ENCODE assay signal across 7 cellular contexts in the genomic region with DNA sequence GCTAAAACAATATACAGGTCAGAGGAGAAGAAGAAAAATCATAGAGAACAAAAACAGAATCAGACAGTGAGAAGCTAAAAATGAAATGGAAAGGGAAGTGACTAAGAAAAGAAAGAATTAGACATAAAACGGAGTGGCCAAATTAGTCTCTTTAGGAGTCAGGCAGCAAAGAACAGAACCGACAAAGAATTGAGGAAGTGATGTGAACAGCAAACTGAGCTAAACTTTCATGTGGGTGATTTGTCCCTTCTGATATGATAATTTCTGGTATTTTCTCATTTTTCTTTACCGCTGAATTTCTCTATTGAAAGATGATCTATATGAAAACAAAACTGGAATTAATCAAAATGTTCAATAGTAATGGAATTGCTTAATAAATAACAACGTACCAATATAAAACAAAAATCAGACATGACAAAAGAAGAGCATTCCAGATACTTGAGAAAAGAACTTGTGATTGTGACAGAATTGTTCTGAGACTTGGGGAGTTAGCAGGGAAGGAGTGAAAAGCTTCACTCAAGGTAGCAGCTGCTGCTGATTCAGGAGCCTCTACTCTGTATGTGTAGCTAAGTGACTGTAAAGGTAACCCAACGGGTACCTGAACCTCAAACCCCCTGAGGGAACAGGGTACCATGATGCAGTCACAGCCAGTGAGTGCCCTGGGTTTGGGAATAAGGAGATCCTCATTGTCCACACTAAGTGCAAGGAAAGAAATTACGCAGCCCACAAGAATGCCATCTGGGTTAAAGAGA. TPM values are rescaled to one million over a fixed set of nuclear protein-coding genes. Genes with fewer than 3 reads are reported as not detected.
DNase-seq lines count a peak whose midpoint lies in the region; ATAC-seq and TF ChIP-seq lines count a peak whose summit lies in the region.

No MANE protein-coding gene starts in this region.

- ATAC-seq in GM18517 (IDR thresholded peaks at IDR 0.05; ENCODE audit: unreplicated experiment) (peak; percentile 70), GM21447 (IDR thresholded peaks at IDR 0.05; ENCODE audit: unreplicated experiment) (peak; percentile 68), HG03460 (IDR thresholded peaks at IDR 0.05; ENCODE audit: unreplicated experiment) (peak; percentile 65), psoas muscle (no peak)

- intact Hi-C loops in psoas muscle (cut with DNase I) = no loop called here

- peaks cover 0 to 22% of the 10 kb centered on the region in 2 donors for H3K36me3 ChIP-seq in psoas muscle (ENCODE audit: insufficient read depth in 1 of 2, low read depth in 1 of 2)

- H3K27ac ChIP-seq in psoas muscle = no peak overlapping the region

- TF ChIP-seq CTCF in psoas muscle (IDR thresholded peaks at IDR 0.05) = no peak

- H3K27me3 ChIP-seq in psoas muscle (ENCODE audit: insufficient read depth in 3 of 3, low read length in 2 of 3) = no peaks in the 10 kb centered on the region

- no peak overlapping the region for H3K4me3 ChIP-seq in psoas muscle

- H3K4me1 ChIP-seq in psoas muscle = peaks cover 75% of the 10 kb centered on the region

- WGBS in psoas muscle, 3 donors = 83 to 88% (median 85%) methylated on average over 6 of the region's 6 CpGs

- DNase-seq in germinal center (ENCODE audit: low spot score) (peak; percentile 24), inferior parietal cortex (ENCODE audit: extremely low spot score) (no peak), cerebellum (ENCODE audit: low spot score) (no peak), psoas muscle (no peak)

- H3K9me3 ChIP-seq in psoas muscle = no peaks in the 10 kb centered on the region

RNA-seq across cellular contexts. Expression of gene TAPT1, which starts 8.8 kb away (rescaled TPM):
- total RNA-seq in cerebellum (40.6 TPM), psoas muscle (10 to 100 TPM; 43.6 to 70.5 (median 53.2) TPM)
- 100 to 1,000 TPM in 1 of 3 donors, 10 to 100 TPM in 2; 14.2 to 101 (median 27.4) TPM for polyA plus RNA-seq in psoas muscle

Comparison
In these comparisons a context has a peak if more than half of its experiments do, and no peak if none do; other contexts are left out.
1. ATAC-seq: peak in GM18517 (single experiment), GM21447 (single experiment) and HG03460 (single experiment); none in psoas muscle (0 of 4).